ENCODE assay signal across 23 cellular contexts in the genomic region with DNA sequence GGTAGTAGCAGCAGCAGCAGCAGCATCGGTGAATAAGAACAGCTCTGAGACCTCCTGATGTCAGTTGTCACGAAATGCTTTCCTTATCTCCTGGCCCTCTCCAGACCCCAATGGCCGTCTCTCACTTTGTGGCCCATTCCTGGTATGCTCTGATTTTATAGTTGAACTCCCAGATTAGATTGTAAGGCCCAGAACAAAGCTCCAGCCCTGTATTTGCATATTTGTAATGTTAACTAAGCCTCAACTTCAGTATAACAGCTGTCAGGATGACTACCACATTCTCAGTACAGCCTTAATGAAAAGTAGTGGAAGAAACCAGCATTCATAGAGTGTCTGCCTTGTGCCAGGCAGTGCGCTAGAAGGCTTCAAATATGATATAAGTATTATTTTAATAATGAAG.
DNase-seq lines count a peak whose midpoint lies in the region; ATAC-seq and TF ChIP-seq lines count a peak whose summit lies in the region.
"Had no signal": no experiment of that assay in that cellular context is flagged by ENCODE, and none has a peak within 500 bp of the region (broad histone marks: within the 10 kb centered on the region; RNA-seq: fewer than 3 reads in every experiment).

No MANE protein-coding gene starts in this region.

- H2BK5ac ChIP-seq in mesenchymal stem cell (ENCODE audit: low read depth, low read length, poor library complexity, severe bottlenecking): no peak overlapping the region

- no peak overlapping the region for H3K14ac ChIP-seq in mesenchymal stem cell (ENCODE audit: low read length in 2 of 2)

- peaks cover 4% of the 10 kb centered on the region for H3K36me3 ChIP-seq in cardiac muscle cell
- H3K36me3 ChIP-seq in mesenchymal stem cell (ENCODE audit: control insufficient read depth in 1 of 2, insufficient read depth in 2 of 2, low read depth in 1 of 2, low read length in 2 of 2): peaks cover 15 to 91% of the 10 kb centered on the region in 2 experiments

- no peak for ATAC-seq in left cardiac atrium
- no peak for ATAC-seq in activated T-cell treated with anti-CD3 and anti-CD28 coated beads, Interleukin-2, amount 50 U/mL, for 72 hours (replicated peaks in 1 of 2)
- ATAC-seq: HCT116 had no signal

- H3K4me1 ChIP-seq in cardiac muscle cell (ENCODE audit: low read depth) (peaks cover 10% of the 10 kb centered on the region), mesenchymal stem cell (ENCODE audit: control insufficient read depth, insufficient read depth, low read depth, low read length) (peaks cover 7% of the 10 kb centered on the region)
- H3K4me1 ChIP-seq: prostate gland had no signal

- H2BK120ac ChIP-seq in mesenchymal stem cell (ENCODE audit: low read depth, low read length): no peak overlapping the region

- H3K79me1 ChIP-seq in mesenchymal stem cell (replicated peaks; ENCODE audit: low read length, poor library complexity, severe bottlenecking): peaks cover 13% of the 10 kb centered on the region

- peak overlapping the region; percentile 81 for H3K9ac ChIP-seq in mesenchymal stem cell (ENCODE audit: low read length)
- H3K9ac ChIP-seq: BLaER1 treated with 17β-estradiol and CSF1 and Interleukin-3, amounts not matched to agents 10 nM and 100 nM had no signal

- no peak overlapping the region for H3K23ac ChIP-seq in mesenchymal stem cell (ENCODE audit: low read length in 2 of 2)

- no peak overlapping the region for H3K27ac Mint-ChIP-seq in activated T-cell treated with anti-CD3 and anti-CD28 coated beads, Interleukin-2, amount 50 U/mL, for 72 hours
- no peak overlapping the region for H3K27ac Mint-ChIP-seq in progenitor cell of endocrine pancreas
- H3K27ac Mint-ChIP-seq: activated CD4-positive, alpha-beta T cell treated with anti-CD3 and anti-CD28 coated beads for 36 hours; activated naive CD8-positive, alpha-beta T cell; memory B cell had no signal

- H3K27me3 Mint-ChIP-seq in activated T-cell treated with anti-CD3 and anti-CD28 coated beads, Interleukin-2, amount 50 U/mL, for 72 hours (ENCODE audit: low read depth): no peaks in the 10 kb centered on the region
- no peaks in the 10 kb centered on the region for H3K27me3 Mint-ChIP-seq in progenitor cell of endocrine pancreas
- H3K27me3 Mint-ChIP-seq: activated naive CD8-positive, alpha-beta T cell; activated T-helper 17 cell treated with anti-CD3 and anti-CD28 coated beads, Interleukin-2, amount 50 U/mL, for 72 hours; memory B cell had no signal

- TF ChIP-seq CTCF in cardiac muscle cell (IDR thresholded peaks at IDR 0.05; ENCODE audit: low read depth, low read length): no peak
- no peak for TF ChIP-seq CTCF in progenitor cell of endocrine pancreas (IDR thresholded peaks at IDR 0.05; ENCODE audit: unreplicated experiment)

- H3K4me3 Mint-ChIP-seq in activated T-cell treated with anti-CD3 and anti-CD28 coated beads, Interleukin-2, amount 50 U/mL, for 72 hours: no peak overlapping the region
- H3K4me3 Mint-ChIP-seq in progenitor cell of endocrine pancreas (ENCODE audit: low read depth): no peak overlapping the region
- H3K4me3 Mint-ChIP-seq: activated CD4-positive, alpha-beta T cell treated with anti-CD3 and anti-CD28 coated beads for 36 hours; activated naive CD8-positive, alpha-beta T cell; memory B cell had no signal

- H4K8ac ChIP-seq in mesenchymal stem cell (ENCODE audit: low read length): no peak overlapping the region

- H3K9me3 Mint-ChIP-seq in activated T-cell treated with anti-CD3 and anti-CD28 coated beads, Interleukin-2, amount 50 U/mL, for 72 hours: no peaks in the 10 kb centered on the region
- H3K9me3 Mint-ChIP-seq in progenitor cell of endocrine pancreas (ENCODE audit: low read depth): no peaks in the 10 kb centered on the region
- H3K9me3 Mint-ChIP-seq: activated T-helper 17 cell treated with anti-CD3 and anti-CD28 coated beads, Interleukin-2, amount 50 U/mL, for 72 hours; memory B cell had no signal

- WGBS in mesenchymal stem cell: 73% methylated on average over 3 of the region's 4 CpGs

- intact Hi-C loops in left cardiac atrium (cut with DNase I): no loop called here

- no peak overlapping the region for H3K18ac ChIP-seq in mesenchymal stem cell (ENCODE audit: low read depth in 1 of 2, low read length in 2 of 2)

- no peak overlapping the region for H3K4me2 ChIP-seq in mesenchymal stem cell (ENCODE audit: low read length, poor library complexity, severe bottlenecking)

- H2BK12ac ChIP-seq in mesenchymal stem cell (ENCODE audit: low read length in 2 of 2): peak overlapping the region in 1 of 2 experiments; percentile 88

- peak overlapping the region; percentile 46 for H3K27ac ChIP-seq in cardiac muscle cell
- H3K27ac ChIP-seq in mesenchymal stem cell (ENCODE audit: low read length, poor library complexity, severe bottlenecking): peak overlapping the region; percentile 79
- peak overlapping the region; percentile 55 for H3K27ac ChIP-seq in substantia nigra (ENCODE audit: low read depth, low read length, poor library complexity, severe bottlenecking)
- H3K27ac ChIP-seq: BLaER1 treated with 17β-estradiol and CSF1 and Interleukin-3, amounts not matched to agents 10 nM and 100 nM had no signal

- DNase-seq in cardiac muscle cell (ENCODE audit: low read depth in 1 of 2, low spot score in 1 of 2): peak in 1 of 2 donors; percentile 44
- no peak for DNase-seq in left cardiac atrium
- peak; percentile 34 for DNase-seq in astrocyte of the hippocampus (ENCODE audit: low read depth, low spot score)
- peak; percentile 57 for DNase-seq in mesenchymal stem cell
- DNase-seq in substantia nigra (lab: John Stamatoyannopoulos, UW): no peak
- no peak for DNase-seq in activated T-cell treated with anti-CD3 and anti-CD28 coated beads, Interleukin-2, amount 50 U/mL, for 72 hours
- DNase-seq in NCI-H1930 (lab: John Stamatoyannopoulos, UW): no peak
- no peak for DNase-seq in progenitor cell of endocrine pancreas (ENCODE audit: low spot score, unreplicated experiment)
- DNase-seq: 8988T; activated CD4-positive, alpha-beta T cell treated with anti-CD3 and anti-CD28 coated beads for 36 hours; Calu3; Karpas-422; NCI-H1092 treated with DMSO at 0.1 percent for 48 hours; NCI-H2107; NCI-H524 treated with DMSO at 0.1 percent for 48 hours; stimulated activated CD4-positive, alpha-beta T cell treated with anti-CD3 and anti-CD28 coated beads, Interleukin-4, amount 100 ng/mL, for 4 hours had no signal

- H2AK5ac ChIP-seq in mesenchymal stem cell (ENCODE audit: low read length, severe bottlenecking): no peak overlapping the region

- H2AFZ ChIP-seq in mesenchymal stem cell (ENCODE audit: low read depth, low read length): no peak overlapping the region

- H3K4me3 ChIP-seq in cardiac muscle cell (no peak overlapping the region), mesenchymal stem cell (ENCODE audit: insufficient read depth in 1 of 2, low read depth in 1 of 2, low read length in 2 of 2) (no peak overlapping the region)
- H3K4me3 ChIP-seq: BLaER1 treated with 17β-estradiol and CSF1 and Interleukin-3, amounts not matched to agents 10 nM and 100 nM; breast epithelium; prostate gland had no signal

- H2BK15ac ChIP-seq in mesenchymal stem cell (ENCODE audit: low read depth, poor library complexity, severe bottlenecking): no peak overlapping the region

- H3K4me1 Mint-ChIP-seq in activated T-cell treated with anti-CD3 and anti-CD28 coated beads, Interleukin-2, amount 50 U/mL, for 72 hours (ENCODE audit: low read depth): peaks cover 11% of the 10 kb centered on the region
- peaks cover 23% of the 10 kb centered on the region for H3K4me1 Mint-ChIP-seq in progenitor cell of endocrine pancreas (ENCODE audit: low read depth)

- no peaks in the 10 kb centered on the region for H3K9me3 ChIP-seq in cardiac muscle cell (ENCODE audit: low read depth)
- no peaks in the 10 kb centered on the region for H3K9me3 ChIP-seq in mesenchymal stem cell (ENCODE audit: control insufficient read depth, low read length)
- H3K9me3 ChIP-seq: BLaER1 treated with 17β-estradiol and CSF1 and Interleukin-3, amounts not matched to agents 10 nM and 100 nM; breast epithelium; prostate gland had no signal

- H3K27me3 ChIP-seq in cardiac muscle cell: no peaks in the 10 kb centered on the region
- H3K27me3 ChIP-seq in mesenchymal stem cell (ENCODE audit: control insufficient read depth in 1 of 2, insufficient read depth in 1 of 2, low read length in 2 of 2): no peaks in the 10 kb centered on the region
- H3K27me3 ChIP-seq: breast epithelium had no signal

- no peak overlapping the region for H3K4ac ChIP-seq in mesenchymal stem cell (ENCODE audit: low read depth in 1 of 2, low read length in 2 of 2)

- H4K91ac ChIP-seq in mesenchymal stem cell (ENCODE audit: low read length): no peak overlapping the region

- no peaks in the 10 kb centered on the region for H3K36me3 Mint-ChIP-seq in activated T-cell treated with anti-CD3 and anti-CD28 coated beads, Interleukin-2, amount 50 U/mL, for 72 hours (ENCODE audit: insufficient read depth in 2 of 2)
- peaks cover 35% of the 10 kb centered on the region for H3K36me3 Mint-ChIP-seq in progenitor cell of endocrine pancreas (ENCODE audit: insufficient read depth)
- H3K36me3 Mint-ChIP-seq: activated naive CD8-positive, alpha-beta T cell; memory B cell had no signal

Comparison
In these comparisons a context has a peak if more than half of its experiments do, and no peak if none do; other contexts are left out.
1. DNase-seq: peak in astrocyte of the hippocampus (single experiment) and mesenchymal stem cell (single experiment); none in left cardiac atrium (single experiment), substantia nigra (0 of 49), activated T-cell treated with anti-CD3 and anti-CD28 coated beads, Interleukin-2, amount 50 U/mL, for 72 hours (0 of 2), NCI-H1930 (0 of 2) and progenitor cell of endocrine pancreas (single experiment).
2. Peak in every context shown above with its lines, with median percentiles within 50 percentile points of each other: H3K27ac ChIP-seq.